In genomic region chr6:95145457-95145856, GRCh38 we compare ENCODE assay signal across 35 cellular contexts.
"Had no signal": no experiment of that assay in that cellular context is flagged by ENCODE, and none has a peak within 500 bp of the region (broad histone marks: within the 10 kb centered on the region; RNA-seq: fewer than 3 reads in every experiment).

No MANE protein-coding gene starts in this region.

- H3K27ac ChIP-seq: KMS-11 had no signal

- DNase-seq: Karpas-422, Kasumi-1, KG1, MG63, MM.1S, MV-4-11, NCI-H1048, NCI-H1092, NCI-H1092 treated with DMSO at 0.1 percent for 48 hours, NCI-H1105, NCI-H1105 treated with DMSO at 0.1 percent for 48 hours, NCI-H1417, NCI-H1417 treated with DMSO at 0.1 percent for 48 hours, NCI-H1436, NCI-H1436 treated with DMSO at 0.1 percent for 48 hours, NCI-H146, NCI-H1694, NCI-H1694 treated with DMSO at 0.1 percent for 48 hours, NCI-H187, NCI-H187 treated with DMSO at 0.1 percent for 48 hours, NCI-H1930, NCI-H2029, NCI-H2029 treated with DMSO at 0.1 percent for 48 hours, NCI-H2081, NCI-H2081 treated with DMSO at 0.1 percent for 48 hours, NCI-H2107, NCI-H2171, NCI-H2171 treated with DMSO at 0.1 percent for 48 hours, NCI-H2227 treated with DMSO at 0.1 percent for 48 hours, NCI-H226, NCI-H345, NCI-H446, NCI-H446 treated with DMSO at 0.1 percent for 48 hours, NCI-H510A had no signal

- H3K9ac ChIP-seq: KMS-11 had no signal

- H3K4me3 ChIP-seq: MG63 had no signal

- H3K36me3 ChIP-seq: MG63 had no signal

- H3K27me3 ChIP-seq: MG63 had no signal

- H3K4me2 ChIP-seq: KMS-11 had no signal

- H3K9me3 ChIP-seq: MG63 had no signal
